33 cellular contexts compared by ENCODE assay signal in the genomic region with DNA sequence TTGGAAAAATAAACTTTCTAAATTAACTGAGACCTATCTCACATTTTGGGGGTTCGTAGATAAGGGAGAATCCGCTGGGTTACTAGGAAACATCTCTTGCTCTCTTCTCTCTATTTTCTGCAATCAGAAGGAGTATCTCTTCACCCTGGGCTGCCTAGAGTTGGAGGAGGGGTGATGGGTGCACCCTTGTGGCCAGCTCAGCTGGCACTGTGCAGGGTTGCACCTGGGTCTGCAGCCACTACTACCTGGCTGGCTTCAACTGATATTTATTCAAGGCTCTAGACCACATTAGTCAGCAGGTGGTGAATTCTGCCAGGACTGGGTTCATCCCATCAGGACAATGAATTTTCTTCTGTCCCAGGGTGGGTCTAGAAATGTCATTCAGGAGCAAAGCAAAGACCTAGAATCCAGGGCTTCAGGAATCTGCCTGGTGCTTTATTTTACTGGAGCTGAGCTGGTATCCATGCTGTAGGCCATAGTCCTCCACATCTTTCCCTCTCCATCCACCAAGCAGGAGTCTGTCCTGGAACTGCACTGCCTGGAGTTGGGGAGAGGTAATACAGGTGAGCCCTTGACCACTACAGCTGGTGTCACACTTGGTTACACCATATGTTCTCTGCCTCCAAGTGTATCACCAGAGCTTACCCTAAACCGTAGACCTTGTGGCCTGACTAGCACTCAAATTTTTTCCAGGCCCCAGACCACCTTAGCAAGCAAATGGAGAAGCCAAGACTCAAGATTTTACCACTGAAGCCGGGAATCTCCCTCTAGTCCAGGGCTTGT. TPM values are rescaled to one million over a fixed set of nuclear protein-coding genes. Genes with fewer than 3 reads are reported as not detected.
"Had no signal": no experiment of that assay in that cellular context is flagged by ENCODE, and none has a peak within 500 bp of the region (broad histone marks: within the 10 kb centered on the region; RNA-seq: fewer than 3 reads in every experiment).

No MANE protein-coding gene starts in this region.

- ATAC-seq: activated CD4-positive, alpha-beta T cell treated with anti-CD3 and anti-CD28 coated beads for 36 hours; activated CD8-positive, alpha-beta T cell treated with anti-CD3 and anti-CD28 coated beads, Interleukin-2, amount 10 ng/mL, durations not matched to agents 7 days and 5 days; activated T-cell treated with anti-CD3 and anti-CD28 coated beads, Interleukin-2, amount 50 U/mL, for 4 hours; Panc1 had no signal

- FAIRE-seq: TTC549 had no signal

- H3K27ac Mint-ChIP-seq: activated CD4-positive, alpha-beta T cell treated with anti-CD3 and anti-CD28 coated beads for 36 hours; activated CD4-positive, alpha-beta T cell treated with anti-CD3 and anti-CD28 coated beads, Interleukin-2, amount 10 ng/mL, durations not matched to agents 7 days and 5 days; activated CD8-positive, alpha-beta T cell treated with anti-CD3 and anti-CD28 coated beads, Interleukin-2, amount 10 ng/mL, durations not matched to agents 7 days and 5 days; activated naive CD8-positive, alpha-beta T cell treated with anti-CD3 and anti-CD28 coated beads for 36 hours; T-helper 2 cell treated with Interferon-gamma antibody and Interleukin-4, amounts not matched to agents 5 μg/mL and 100 μg/mL, for 36 hours had no signal

- H3K9me3 Mint-ChIP-seq: T-helper 2 cell treated with Interferon-gamma antibody and Interleukin-4, amounts not matched to agents 5 μg/mL and 100 μg/mL, for 36 hours had no signal

- DNase-seq: activated CD4-positive, alpha-beta T cell treated with anti-CD3 and anti-CD28 coated beads for 36 hours; activated CD4-positive, alpha-beta T cell treated with anti-CD3 and anti-CD28 coated beads, Interleukin-2, amount 10 ng/mL, durations not matched to agents 7 days and 5 days; activated CD4-positive, alpha-beta T cell treated with anti-CD3 and anti-CD28 coated beads, Interleukin-2, amount 50 U/mL, for 48 hours; activated CD8-positive, alpha-beta T cell treated with anti-CD3 and anti-CD28 coated beads, Interleukin-2, amount 10 ng/mL, durations not matched to agents 7 days and 5 days; activated effector memory CD4-positive, alpha-beta T cell treated with Interleukin-2 at 50 U/mL for 16 hours; activated naive CD4-positive, alpha-beta T cell treated with anti-CD3 and anti-CD28 coated beads, Interleukin-2, amount 50 U/mL, for 16 hours; activated naive CD8-positive, alpha-beta T cell treated with anti-CD3 and anti-CD28 coated beads for 36 hours; activated T-cell treated with anti-CD3 and anti-CD28 coated beads, Interleukin-2, amount 50 U/mL, for 4 hours; amniotic stem cell; aorta; brain microvascular endothelial cell; central memory CD4-positive, alpha-beta T cell; Karpas-422; NCI-H1105; NCI-H1436; NCI-H1694; NCI-H1930; NCI-H2081 treated with DMSO at 0.1 percent for 48 hours; NCI-H345; NCI-H524 treated with DMSO at 0.1 percent for 48 hours; NK-92 treated with Interleukin-12 subunit alpha and Interleukin-12 subunit beta, amount 100 ng/mL, for 24 hours; OCI-M1; SHP77; SJCRH30 had no signal

- H3K36me3 ChIP-seq: brain microvascular endothelial cell, SJCRH30 had no signal

- H3K4me3 ChIP-seq: SJCRH30, SK-N-MC had no signal

- H3K4me3 Mint-ChIP-seq: activated CD4-positive, alpha-beta T cell treated with anti-CD3 and anti-CD28 coated beads for 36 hours; activated CD4-positive, alpha-beta T cell treated with anti-CD3 and anti-CD28 coated beads, Interleukin-2, amount 10 ng/mL, durations not matched to agents 7 days and 5 days; activated CD8-positive, alpha-beta T cell treated with anti-CD3 and anti-CD28 coated beads, Interleukin-2, amount 10 ng/mL, durations not matched to agents 7 days and 5 days; activated naive CD8-positive, alpha-beta T cell treated with anti-CD3 and anti-CD28 coated beads for 36 hours; activated T-cell treated with anti-CD3 and anti-CD28 coated beads, Interleukin-2, amount 50 U/mL, for 4 hours; T-helper 2 cell treated with Interferon-gamma antibody and Interleukin-4, amounts not matched to agents 5 μg/mL and 100 μg/mL, for 36 hours had no signal

- H3K4me1 Mint-ChIP-seq: activated CD4-positive, alpha-beta T cell treated with anti-CD3 and anti-CD28 coated beads, Interleukin-2, amount 10 ng/mL, durations not matched to agents 7 days and 5 days had no signal

- H3K27me3 ChIP-seq: brain microvascular endothelial cell had no signal

- H3K27ac ChIP-seq: brain microvascular endothelial cell, SJCRH30, SK-N-MC had no signal

- H3K9me3 ChIP-seq: SJCRH30 had no signal

- H3K4me1 ChIP-seq: SJCRH30 had no signal

- H3K36me3 Mint-ChIP-seq: activated naive CD8-positive, alpha-beta T cell treated with anti-CD3 and anti-CD28 coated beads for 36 hours had no signal

RNA-seq across cellular contexts. Expression of a gene that starts 14.0 kb away (rescaled TPM):
- total RNA-seq: activated CD4-positive, alpha-beta T cell treated with anti-CD3 and anti-CD28 coated beads for 36 hours; activated CD4-positive, alpha-beta T cell treated with anti-CD3 and anti-CD28 coated beads, Interleukin-2, amount 10 ng/mL, durations not matched to agents 7 days and 5 days; activated CD8-positive, alpha-beta T cell treated with anti-CD3 and anti-CD28 coated beads, Interleukin-2, amount 10 ng/mL, durations not matched to agents 7 days and 5 days; activated naive CD8-positive, alpha-beta T cell treated with anti-CD3 and anti-CD28 coated beads for 36 hours; activated T-cell treated with anti-CD3 and anti-CD28 coated beads, Interleukin-2, amount 50 U/mL, for 4 hours; aorta; cerebellum; MCF 10A; NCI-H460; RPMI7951; SJCRH30; T-helper 1 cell treated with Interleukin-12 subunit alpha and Interleukin-12 subunit beta and Interleukin-4 antibody, amounts not matched to agents 30 ng/mL and 1 ng/mL, for 36 hours had no signal
- polyA plus RNA-seq: aorta had no signal

RNA-seq across cellular contexts. Expression of a gene that starts 22.8 kb away (rescaled TPM):
- total RNA-seq: activated CD4-positive, alpha-beta T cell treated with anti-CD3 and anti-CD28 coated beads for 36 hours; activated CD4-positive, alpha-beta T cell treated with anti-CD3 and anti-CD28 coated beads, Interleukin-2, amount 10 ng/mL, durations not matched to agents 7 days and 5 days; activated CD8-positive, alpha-beta T cell treated with anti-CD3 and anti-CD28 coated beads, Interleukin-2, amount 10 ng/mL, durations not matched to agents 7 days and 5 days; activated naive CD8-positive, alpha-beta T cell treated with anti-CD3 and anti-CD28 coated beads for 36 hours; activated T-cell treated with anti-CD3 and anti-CD28 coated beads, Interleukin-2, amount 50 U/mL, for 4 hours; aorta; cerebellum; MCF 10A; NCI-H460; RPMI7951; SJCRH30; T-helper 1 cell treated with Interleukin-12 subunit alpha and Interleukin-12 subunit beta and Interleukin-4 antibody, amounts not matched to agents 30 ng/mL and 1 ng/mL, for 36 hours had no signal
- polyA plus RNA-seq: aorta had no signal
